In the genomic region with DNA sequence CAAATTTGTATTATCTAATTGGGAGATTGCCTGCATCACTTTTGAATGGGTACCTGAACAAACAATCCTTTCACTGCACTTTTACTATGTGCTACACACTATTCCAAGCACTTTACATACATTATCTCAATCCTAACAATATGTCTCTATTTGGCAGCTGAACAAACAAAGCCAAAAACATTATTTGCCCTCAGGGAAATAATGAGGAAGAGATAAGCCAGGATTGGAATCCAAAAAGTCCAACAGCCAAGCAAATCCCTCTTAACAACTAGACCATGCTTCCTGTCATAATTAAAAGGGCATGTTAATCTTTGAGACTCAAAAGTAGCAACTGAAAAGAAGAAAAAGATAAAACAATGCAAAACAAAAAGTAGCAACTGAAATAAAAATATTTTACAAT, we compare ENCODE assay signal across 17 cellular contexts. TPM values are rescaled to one million over a fixed set of nuclear protein-coding genes. Genes with fewer than 3 reads are reported as not detected.
DNase-seq lines count a peak whose midpoint lies in the region; ATAC-seq and TF ChIP-seq lines count a peak whose summit lies in the region.
"Had no signal": no experiment of that assay in that cellular context is flagged by ENCODE, and none has a peak within 500 bp of the region (broad histone marks: within the 10 kb centered on the region; RNA-seq: fewer than 3 reads in every experiment).

No MANE protein-coding gene starts in this region.

- peaks cover 4% of the 10 kb centered on the region for H3K4me1 ChIP-seq in CD8-positive, alpha-beta T cell (ENCODE audit: insufficient read depth, low read length)
- peaks cover 53% of the 10 kb centered on the region for H3K4me1 ChIP-seq in Karpas-422 (ENCODE audit: low read length)

- no peaks in the 10 kb centered on the region for H4K20me1 ChIP-seq in Karpas-422 (ENCODE audit: insufficient read depth, low read depth, low read length)

- no peak overlapping the region for H3K4me2 ChIP-seq in Karpas-422 (ENCODE audit: low read depth, low read length, poor library complexity, severe bottlenecking)

- no peaks in the 10 kb centered on the region for H3K27me3 Mint-ChIP-seq in CD8-positive, alpha-beta T cell (ENCODE audit: low read depth)
- no peaks in the 10 kb centered on the region for H3K27me3 Mint-ChIP-seq in T-cell
- H3K27me3 Mint-ChIP-seq in chondrocyte (ENCODE audit: low read depth), result no peaks in the 10 kb centered on the region
- no peaks in the 10 kb centered on the region for H3K27me3 Mint-ChIP-seq in activated CD8-positive, alpha-beta T cell treated with anti-CD3 and anti-CD28 coated beads for 36 hours

- no peak for ATAC-seq in CD8-positive, alpha-beta T cell
- no peak for ATAC-seq in T-cell (replicated peaks in 1 of 4)
- ATAC-seq in GM21381 (IDR thresholded peaks at IDR 0.05; ENCODE audit: unreplicated experiment), result no peak
- ATAC-seq in activated CD8-positive, alpha-beta T cell treated with anti-CD3 and anti-CD28 coated beads for 36 hours, result no peak

- no peaks in the 10 kb centered on the region for H3K9me2 ChIP-seq in Karpas-422 (replicated peaks; ENCODE audit: insufficient read depth, low read length)

- H3K4me3 ChIP-seq in CD8-positive, alpha-beta T cell (ENCODE audit: low read depth, low read length), result no peak overlapping the region
- no peak overlapping the region for H3K4me3 ChIP-seq in Karpas-422 (ENCODE audit: low read length)
- H3K4me3 ChIP-seq: ovary, vagina had no signal

- H3K4me1 Mint-ChIP-seq in CD8-positive, alpha-beta T cell (ENCODE audit: low read depth), result peaks cover 47% of the 10 kb centered on the region
- H3K4me1 Mint-ChIP-seq in T-cell (peaks cover 39 to 49% (median 45%) of the 10 kb centered on the region in 3 donors), chondrocyte (ENCODE audit: low read depth) (peaks cover 25% of the 10 kb centered on the region)
- peaks cover 30% of the 10 kb centered on the region for H3K4me1 Mint-ChIP-seq in activated CD8-positive, alpha-beta T cell treated with anti-CD3 and anti-CD28 coated beads for 36 hours (ENCODE audit: low read depth)

- H3K27ac Mint-ChIP-seq in CD8-positive, alpha-beta T cell, result peak overlapping the region; percentile 84
- H3K27ac Mint-ChIP-seq in T-cell (peak overlapping the region in 1 of 2 donors; percentile 39), chondrocyte (ENCODE audit: unreplicated experiment) (no peak overlapping the region)
- no peak overlapping the region for H3K27ac Mint-ChIP-seq in activated CD8-positive, alpha-beta T cell treated with anti-CD3 and anti-CD28 coated beads for 36 hours
- H3K27ac Mint-ChIP-seq: activated T-helper 1 cell treated with anti-CD3 and anti-CD28 coated beads, Interleukin-12 subunit alpha, Interleukin-12 subunit beta, Interleukin-2, Interleukin-4 antibody, amounts not matched to agents 30 ng/mL and 10 ng/mL and 1 ng/mL, durations not matched to agents 14 hours and 24 hours and 36 hours had no signal

- H3K9me3 ChIP-seq in CD8-positive, alpha-beta T cell (ENCODE audit: low read length), result peaks cover 4% of the 10 kb centered on the region
- peaks cover 6% of the 10 kb centered on the region for H3K9me3 ChIP-seq in Karpas-422 (ENCODE audit: low read length)
- H3K9me3 ChIP-seq: vagina had no signal

- H3K27me3 ChIP-seq in CD8-positive, alpha-beta T cell (ENCODE audit: insufficient read depth, low read length), result no peaks in the 10 kb centered on the region
- no peaks in the 10 kb centered on the region for H3K27me3 ChIP-seq in Karpas-422 (ENCODE audit: low read length)
- H3K27me3 ChIP-seq: brain microvascular endothelial cell, ovary, vagina had no signal

- H3K36me3 ChIP-seq in CD8-positive, alpha-beta T cell (ENCODE audit: insufficient read depth, low read length), result no peaks in the 10 kb centered on the region
- peaks cover 38% of the 10 kb centered on the region for H3K36me3 ChIP-seq in Karpas-422 (ENCODE audit: insufficient read depth, low read length)
- H3K36me3 ChIP-seq: brain microvascular endothelial cell, ovary had no signal

- no peak for DNase-seq in CD8-positive, alpha-beta T cell
- DNase-seq in Karpas-422, result no peak
- peak; percentile 40 for DNase-seq in NCI-H510A (lab: John Stamatoyannopoulos, UW)
- peak; percentile 70 to 92 for DNase-seq in dermis microvascular lymphatic vessel endothelial cell (ENCODE audit: low read depth in 2 of 2)
- no peak for DNase-seq in T-cell
- no peak for DNase-seq in chondrocyte (ENCODE audit: low spot score)
- DNase-seq in activated CD8-positive, alpha-beta T cell treated with anti-CD3 and anti-CD28 coated beads for 36 hours, result no peak
- DNase-seq: activated CD4-positive, alpha-beta T cell treated with anti-CD3 and anti-CD28 coated beads for 1 hour; AML-193; brain microvascular endothelial cell; mesenchymal stem cell; NCI-H524; ovary; SIG-M5 had no signal

- H2AFZ ChIP-seq in Karpas-422 (ENCODE audit: low read length), result no peak overlapping the region

- H3K4me3 Mint-ChIP-seq in CD8-positive, alpha-beta T cell, result no peak overlapping the region
- no peak overlapping the region for H3K4me3 Mint-ChIP-seq in T-cell
- H3K4me3 Mint-ChIP-seq in chondrocyte (ENCODE audit: unreplicated experiment), result no peak overlapping the region
- H3K4me3 Mint-ChIP-seq in activated CD8-positive, alpha-beta T cell treated with anti-CD3 and anti-CD28 coated beads for 36 hours, result no peak overlapping the region
- H3K4me3 Mint-ChIP-seq: activated T-helper 1 cell treated with anti-CD3 and anti-CD28 coated beads, Interleukin-12 subunit alpha, Interleukin-12 subunit beta, Interleukin-2, Interleukin-4 antibody, amounts not matched to agents 30 ng/mL and 10 ng/mL and 1 ng/mL, durations not matched to agents 14 hours and 24 hours and 36 hours had no signal

- peaks cover 57% of the 10 kb centered on the region for H3K36me3 Mint-ChIP-seq in CD8-positive, alpha-beta T cell
- H3K36me3 Mint-ChIP-seq in T-cell, result peaks cover 40% of the 10 kb centered on the region
- H3K36me3 Mint-ChIP-seq in chondrocyte (ENCODE audit: low read depth), result no peaks in the 10 kb centered on the region
- H3K36me3 Mint-ChIP-seq in activated CD8-positive, alpha-beta T cell treated with anti-CD3 and anti-CD28 coated beads for 36 hours (ENCODE audit: low read depth), result peaks cover 33% of the 10 kb centered on the region

- H3K9me3 Mint-ChIP-seq in CD8-positive, alpha-beta T cell, result peaks cover 4% of the 10 kb centered on the region
- H3K9me3 Mint-ChIP-seq in T-cell, result peaks cover 0 to 7% (median 0%) of the 10 kb centered on the region in 3 donors
- H3K9me3 Mint-ChIP-seq in chondrocyte (ENCODE audit: low read depth), result no peaks in the 10 kb centered on the region
- peaks cover 18% of the 10 kb centered on the region for H3K9me3 Mint-ChIP-seq in activated CD8-positive, alpha-beta T cell treated with anti-CD3 and anti-CD28 coated beads for 36 hours

- H3K9ac ChIP-seq in Karpas-422 (ENCODE audit: low read length), result no peak overlapping the region

- POLR2A ChIA-PET in CD8-positive, alpha-beta T cell (lab: Charles Lee), result no interaction called here
- POLR2A ChIA-PET in T-cell (lab: Charles Lee), result no interaction called here
- POLR2A ChIA-PET in activated CD8-positive, alpha-beta T cell treated with anti-CD3 and anti-CD28 coated beads for 36 hours (lab: Charles Lee), result no interaction called here

- TF ChIP-seq CTCF in CD8-positive, alpha-beta T cell (IDR thresholded peaks at IDR 0.05), result no peak
- no peak for TF ChIP-seq CTCF in chondrocyte (IDR thresholded peaks at IDR 0.05)
- TF ChIP-seq CTCF in activated CD8-positive, alpha-beta T cell treated with anti-CD3 and anti-CD28 coated beads for 36 hours (IDR thresholded peaks at IDR 0.05), result no peak

- intact Hi-C loops in CD8-positive, alpha-beta T cell (cut with DNase I, micrococcal nuclease), result no loop called here
- intact Hi-C loops in activated CD8-positive, alpha-beta T cell treated with anti-CD3 and anti-CD28 coated beads for 36 hours (cut with micrococcal nuclease), result no loop called here

- CTCF ChIA-PET in CD8-positive, alpha-beta T cell (lab: Charles Lee), result no interaction called here
- CTCF ChIA-PET in T-cell (lab: Charles Lee), result no interaction called here
- CTCF ChIA-PET in activated CD8-positive, alpha-beta T cell treated with anti-CD3 and anti-CD28 coated beads for 36 hours (lab: Charles Lee), result no interaction called here

- H3K79me2 ChIP-seq in Karpas-422 (ENCODE audit: low read length), result peaks cover 98% of the 10 kb centered on the region

- no peak overlapping the region for H3K27ac ChIP-seq in CD8-positive, alpha-beta T cell (ENCODE audit: low read depth, low read length)
- peak overlapping the region; percentile 55 for H3K27ac ChIP-seq in Karpas-422 (ENCODE audit: low read length)
- H3K27ac ChIP-seq: brain microvascular endothelial cell, ovary, vagina had no signal

RNA-seq across cellular contexts. Expression of gene RPRD1A, which starts 32.1 kb away (rescaled TPM):
- 10 to 100 TPM; 13.8 to 15.8 TPM for total RNA-seq in CD8-positive, alpha-beta T cell
- 85.5 and 102 TPM in 2 replicates for total RNA-seq in Karpas-422 (2014; rRNA removed; shearing (Covaris generic); ENCODE audit: low replicate concordance)
- 34.4 and 34.5 TPM in 2 replicates for total RNA-seq in dermis microvascular lymphatic vessel endothelial cell
- total RNA-seq in T-cell, result 10 to 100 TPM; 22.3 to 37.4 (median 36.8) TPM
- total RNA-seq in chondrocyte, result 35.5 to 45.2 TPM (median 39.8 TPM) in 3 replicates
- 10 to 100 TPM; 29.4 to 31.9 TPM for total RNA-seq in activated CD8-positive, alpha-beta T cell treated with anti-CD3 and anti-CD28 coated beads for 36 hours

Comparison
In these comparisons a context has a peak if more than half of its experiments do, and no peak if none do; other contexts are left out.
1. DNase-seq: peak in NCI-H510A (single experiment) and dermis microvascular lymphatic vessel endothelial cell (2 of 2); none in CD8-positive, alpha-beta T cell (0 of 7), Karpas-422 (single experiment), T-cell (0 of 34), chondrocyte (single experiment) and activated CD8-positive, alpha-beta T cell treated with anti-CD3 and anti-CD28 coated beads for 36 hours (single experiment).